7 cellular contexts compared by ENCODE assay signal in genomic region chr19:50333737-50334617, GRCh38. TPM values are rescaled to one million over a fixed set of nuclear protein-coding genes. Genes with fewer than 3 reads are reported as not detected.
DNase-seq lines count a peak whose midpoint lies in the region; ATAC-seq and TF ChIP-seq lines count a peak whose summit lies in the region.

No MANE protein-coding gene starts in this region.

- peak; percentile 28 for ATAC-seq in GM18498 (IDR thresholded peaks at IDR 0.05; ENCODE audit: unreplicated experiment)
- ATAC-seq in HG02759 (IDR thresholded peaks at IDR 0.05; ENCODE audit: unreplicated experiment) = peak; percentile 24
- ATAC-seq in natural killer cell = peak; percentile 32 to 53 (median 52)

- H3K4me3 Mint-ChIP-seq in natural killer cell = peak overlapping the region; percentile 88
- H3K4me3 Mint-ChIP-seq in stimulated activated naive CD8-positive, alpha-beta T cell treated with anti-CD3 and anti-CD28 coated beads, Interleukin-15, Interleukin-2, amounts not matched to agents 100 ng/mL and 50 ng/mL, for 24 hours = peak overlapping the region; percentile 85

- intact Hi-C loops in esophagus muscularis mucosa (cut with DNase I) (no loop called here), natural killer cell (cut with micrococcal nuclease) (no loop called here)

- 14% methylated on average over 28 of the region's 54 CpGs for WGBS in esophagus muscularis mucosa

- peak overlapping the region; percentile 50 to 66 (median 53) for H3K4me3 ChIP-seq in esophagus muscularis mucosa

- H3K27me3 ChIP-seq in esophagus muscularis mucosa = peaks cover 0 to 64% (median 28%) of the 10 kb centered on the region in 4 donors

- DNase-seq in NCI-H2227 (lab: John Stamatoyannopoulos, UW; ENCODE audit: unreplicated experiment) = peak; percentile 91
- DNase-seq in activated CD8-positive, alpha-beta memory T cell treated with anti-CD3 and anti-CD28 coated beads, Interleukin-2, amount 50 U/mL, for 4 hours = peak; percentile 80
- no peak for DNase-seq in esophagus muscularis mucosa (ENCODE audit: extremely low spot score)
- peak; percentile 84 for DNase-seq in natural killer cell

- H3K4me1 ChIP-seq in esophagus muscularis mucosa = peaks cover 23 to 54% (median 50%) of the 10 kb centered on the region in 4 donors

- no peak for TF ChIP-seq EP300 in esophagus muscularis mucosa (IDR thresholded peaks at IDR 0.05)

- no peak for TF ChIP-seq POLR2A in esophagus muscularis mucosa (IDR thresholded peaks at IDR 0.05; ENCODE audit: low read depth)

- TF ChIP-seq CTCF in esophagus muscularis mucosa (IDR thresholded peaks at IDR 0.05) (no peak), natural killer cell (IDR thresholded peaks at IDR 0.05) (no peak)

- H3K36me3 Mint-ChIP-seq in natural killer cell = peaks cover 11% of the 10 kb centered on the region
- H3K36me3 Mint-ChIP-seq in stimulated activated naive CD8-positive, alpha-beta T cell treated with anti-CD3 and anti-CD28 coated beads, Interleukin-15, Interleukin-2, amounts not matched to agents 100 ng/mL and 50 ng/mL, for 24 hours (ENCODE audit: low read depth) = peaks cover 16% of the 10 kb centered on the region

- peaks cover 0 to 4% of the 10 kb centered on the region in 2 donors for H3K9me3 Mint-ChIP-seq in natural killer cell
- H3K9me3 Mint-ChIP-seq in stimulated activated naive CD8-positive, alpha-beta T cell treated with anti-CD3 and anti-CD28 coated beads, Interleukin-15, Interleukin-2, amounts not matched to agents 100 ng/mL and 50 ng/mL, for 24 hours = peaks cover 6% of the 10 kb centered on the region

- H3K9me3 ChIP-seq in esophagus muscularis mucosa = no peaks in the 10 kb centered on the region

- peak overlapping the region; percentile 58 to 79 (median 72) for H3K27ac ChIP-seq in esophagus muscularis mucosa (replicated peaks in 1 of 4)

- H3K27ac Mint-ChIP-seq in natural killer cell = peak overlapping the region; percentile 83 to 84
- H3K27ac Mint-ChIP-seq in stimulated activated naive CD8-positive, alpha-beta T cell treated with anti-CD3 and anti-CD28 coated beads, Interleukin-15, Interleukin-2, amounts not matched to agents 100 ng/mL and 50 ng/mL, for 24 hours = peak overlapping the region; percentile 94

- no peaks in the 10 kb centered on the region for H3K36me3 ChIP-seq in esophagus muscularis mucosa

- H3K27me3 Mint-ChIP-seq in natural killer cell (ENCODE audit: low read depth in 2 of 2) = peaks cover 47 to 49% of the 10 kb centered on the region in 2 donors
- H3K27me3 Mint-ChIP-seq in stimulated activated naive CD8-positive, alpha-beta T cell treated with anti-CD3 and anti-CD28 coated beads, Interleukin-15, Interleukin-2, amounts not matched to agents 100 ng/mL and 50 ng/mL, for 24 hours = peaks cover 48% of the 10 kb centered on the region

- H3K4me1 Mint-ChIP-seq in natural killer cell = peaks cover 36 to 57% of the 10 kb centered on the region in 2 donors
- peaks cover 61% of the 10 kb centered on the region for H3K4me1 Mint-ChIP-seq in stimulated activated naive CD8-positive, alpha-beta T cell treated with anti-CD3 and anti-CD28 coated beads, Interleukin-15, Interleukin-2, amounts not matched to agents 100 ng/mL and 50 ng/mL, for 24 hours (ENCODE audit: low read depth)

RNA-seq across cellular contexts. Expression of gene KCNC3, which starts 4.8 kb away (rescaled TPM):
- total RNA-seq in esophagus muscularis mucosa (under 1 TPM; 0.32 to 0.69 (median 0.37) TPM), natural killer cell (1 to 10 TPM in 1 of 3 donors, under 1 TPM in 2; 0.57 to 3.2 (median 0.68) TPM)

RNA-seq across cellular contexts. Expression of gene NAPSA, which starts 31.5 kb away (rescaled TPM):
- total RNA-seq in esophagus muscularis mucosa (1 to 10 TPM in 2 of 4 donors, under 1 TPM in 2; 0.17 to 3.7 (median 0.81) TPM), natural killer cell (1 to 10 TPM in 1 of 3 donors, under 1 TPM in 2; 0.94 to 1.3 (median 0.95) TPM)

RNA-seq across cellular contexts. Expression of gene NR1H2, which starts 42.3 kb away (rescaled TPM):
- total RNA-seq in esophagus muscularis mucosa (100 to 1,000 TPM; 123 to 224 (median 191) TPM), natural killer cell (100 to 1,000 TPM; 185 to 217 (median 211) TPM)

RNA-seq across cellular contexts. Expression of gene POLD1, which starts 50.2 kb away (rescaled TPM):
- total RNA-seq in esophagus muscularis mucosa (10 to 100 TPM in 3 of 4 donors, 1 to 10 TPM in 1; 8.8 to 18.0 (median 11.6) TPM), natural killer cell (10 to 100 TPM; 26.1 to 32.0 (median 30.2) TPM)
